ENCODE assay signal across 9 cellular contexts in the genomic region with DNA sequence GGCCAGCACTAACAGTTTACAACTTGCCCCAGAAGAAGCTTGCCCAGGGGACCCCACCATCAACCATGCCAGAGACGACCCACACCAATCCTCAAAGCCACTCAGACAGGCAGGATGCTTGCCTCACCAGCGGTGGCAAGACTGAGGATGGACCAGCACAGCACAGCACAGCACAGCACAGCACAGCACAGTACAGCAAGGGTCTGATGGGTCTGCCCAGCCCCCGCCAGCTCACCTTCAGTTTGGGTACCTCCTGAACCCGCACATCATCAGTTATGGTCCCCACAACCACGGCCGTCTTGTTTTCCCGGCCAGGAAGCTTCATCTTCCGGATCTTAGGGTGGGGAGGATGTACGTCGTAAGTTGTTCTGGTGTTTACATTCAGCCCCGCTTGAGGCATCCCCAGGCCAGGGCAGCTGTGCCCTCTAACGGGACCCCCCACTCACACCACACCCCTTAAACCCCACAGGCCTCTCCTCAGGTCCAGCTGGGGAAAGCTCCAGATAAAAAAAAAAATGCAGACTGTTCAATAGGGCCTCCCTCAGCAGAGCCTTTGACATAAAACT. TPM values are rescaled to one million over a fixed set of nuclear protein-coding genes. Genes with fewer than 3 reads are reported as not detected.
A peak's percentile ranks its signal among the peaks of the same experiment; 100 is the strongest.
DNase-seq lines count a peak whose midpoint lies in the region; ATAC-seq, FAIRE-seq and TF ChIP-seq lines count a peak whose summit lies in the region.
"Had no signal": no experiment of that assay in that cellular context is flagged by ENCODE, and none has a peak within 500 bp of the region (broad histone marks: within the 10 kb centered on the region; RNA-seq: fewer than 3 reads in every experiment).

No MANE protein-coding gene starts in this region.

- DNase-seq in GM12891 (ENCODE audit: insufficient read length, low spot score) (no peak), RWPE2 (ENCODE audit: low spot score) (no peak), epithelial cell of esophagus (ENCODE audit: low read depth) (no peak), progenitor cell of endocrine pancreas (ENCODE audit: low spot score, unreplicated experiment) (no peak), frontal cortex (ENCODE audit: low spot score in 2 of 2) (no peak), NCI-H2029 treated with DMSO at 0.1 percent for 48 hours (lab: John Stamatoyannopoulos, UW) (no peak), nucleus accumbens (lab: John Stamatoyannopoulos, UW) (no peak)

- TF ChIP-seq CTCF in RWPE2 (IDR thresholded peaks at IDR 0.05; ENCODE audit: poor library complexity, severe bottlenecking) = no peak
- TF ChIP-seq CTCF in epithelial cell of esophagus (IDR thresholded peaks at IDR 0.05; ENCODE audit: insufficient read depth, low read depth, low read length, missing control alignments) = no peak
- no peak for TF ChIP-seq CTCF in progenitor cell of endocrine pancreas (IDR thresholded peaks at IDR 0.05; ENCODE audit: unreplicated experiment)

- H3K9me3 ChIP-seq in RWPE2 (ENCODE audit: severe bottlenecking) = no peaks in the 10 kb centered on the region

- H3K4me1 ChIP-seq in RWPE2 (ENCODE audit: insufficient read depth, poor library complexity, severe bottlenecking) = peaks cover 25% of the 10 kb centered on the region

- FAIRE-seq in GM12891 (lab: Jason Lieb, UNC) (no peak), frontal cortex (lab: Jason Lieb, UNC) (no peak)

- peak overlapping the region; percentile 61 for H3K4me3 Mint-ChIP-seq in progenitor cell of endocrine pancreas (ENCODE audit: low read depth)

- H3K27me3 ChIP-seq in RWPE2 (ENCODE audit: insufficient read depth, poor library complexity, severe bottlenecking) = no peaks in the 10 kb centered on the region

- H3K27ac Mint-ChIP-seq in progenitor cell of endocrine pancreas = no peak overlapping the region

- peaks cover 11% of the 10 kb centered on the region for H3K36me3 Mint-ChIP-seq in progenitor cell of endocrine pancreas (ENCODE audit: insufficient read depth)

- H3K27ac ChIP-seq in RWPE2 (ENCODE audit: poor library complexity, severe bottlenecking) = peak overlapping the region; percentile 78

- no peaks in the 10 kb centered on the region for H3K27me3 Mint-ChIP-seq in progenitor cell of endocrine pancreas

- H3K9me3 Mint-ChIP-seq in progenitor cell of endocrine pancreas (ENCODE audit: low read depth) = no peaks in the 10 kb centered on the region

- H3K36me3 ChIP-seq in RWPE2 (ENCODE audit: low read depth) = peaks cover 40% of the 10 kb centered on the region

- no peak; the same call in 1 of the 2 replicates for TF ChIP-seq POLR2A in GM12891 (IDR thresholded peaks at IDR 0.05; ENCODE audit: low read depth, low read length)

- peaks cover 34% of the 10 kb centered on the region for H3K4me1 Mint-ChIP-seq in progenitor cell of endocrine pancreas (ENCODE audit: low read depth)

- no peak for ATAC-seq in RWPE2 (ENCODE audit: low read depth)
- ATAC-seq in GM18907 (IDR thresholded peaks at IDR 0.05; ENCODE audit: unreplicated experiment) = no peak

- no peak overlapping the region for H3K4me3 ChIP-seq in RWPE2 (ENCODE audit: severe bottlenecking)
- peak overlapping the region; percentile 94 for H3K4me3 ChIP-seq in epithelial cell of esophagus (ENCODE audit: low read length)

TF ChIP-seq in GM12891, 5 proteins besides CTCF, POLR2A, EP300 and RAD21:
- no peak for TF ChIP-seq POU2F2 (IDR thresholded peaks at IDR 0.05; ENCODE audit: low read depth, low read length)
- 0 out of 2 replicates have a peak, but pooled peaks have one; percentile 8 for TF ChIP-seq POLR2AphosphoS5 (IDR thresholded peaks at IDR 0.05; ENCODE audit: low read depth, low read length)

RNA-seq across cellular contexts. Expression of gene FAM83E, which starts 1.7 kb away (rescaled TPM):
- not detected for polyA plus RNA-seq in GM12891 (2012; ENCODE audit: low read depth, missing spikeins)
- total RNA-seq in progenitor cell of endocrine pancreas (3.8 and 4.3 TPM in 2 replicates), frontal cortex (0.41 TPM)

RNA-seq across cellular contexts. Expression of gene RPL18, which starts 2.4 kb away (rescaled TPM):
- 3,629 TPM for polyA plus RNA-seq in GM12891 (2012; ENCODE audit: low read depth, missing spikeins)
- 1,379 and 1,392 TPM in 2 replicates for total RNA-seq in progenitor cell of endocrine pancreas
- total RNA-seq in frontal cortex = 1,742 TPM

RNA-seq across cellular contexts. Expression of gene SPHK2, which starts 2.7 kb away (rescaled TPM):
- 12.4 TPM for polyA plus RNA-seq in GM12891 (2012; ENCODE audit: low read depth, missing spikeins)
- 137 and 138 TPM in 2 replicates for total RNA-seq in progenitor cell of endocrine pancreas
- total RNA-seq in frontal cortex = 6.9 TPM

RNA-seq across cellular contexts. Expression of gene SPACA4, which starts 10.0 kb away (rescaled TPM):
- not detected for polyA plus RNA-seq in GM12891 (2012; ENCODE audit: low read depth, missing spikeins)
- total RNA-seq in progenitor cell of endocrine pancreas = not detected in 2 replicates
- not detected for total RNA-seq in frontal cortex
- total RNA-seq: T-helper 2 cell treated with Interferon-gamma antibody and Interleukin-4, amounts not matched to agents 100 ng/mL and 5 ng/mL, for 36 hours had no signal

RNA-seq across cellular contexts. Expression of gene DBP, which starts 20.6 kb away (rescaled TPM):
- polyA plus RNA-seq in GM12891 (2012; ENCODE audit: low read depth, missing spikeins) = 6.5 TPM
- total RNA-seq in progenitor cell of endocrine pancreas (5.1 and 5.3 TPM in 2 replicates), frontal cortex (4.9 TPM)

Comparison
In these comparisons a context has a peak if more than half of its experiments do, and no peak if none do; other contexts are left out.
1. RNA of gene SPHK2, which starts 2.7 kb away (total RNA-seq): 137 to 138 TPM in progenitor cell of endocrine pancreas; 6.9 TPM in frontal cortex (single experiment); every median in the first group is over 10 times any median in the second.